In genomic region chr9:122122903-122123632, GRCh38 we compare ENCODE assay signal across 8 cellular contexts. TPM values are rescaled to one million over a fixed set of nuclear protein-coding genes. Genes with fewer than 3 reads are reported as not detected.
DNase-seq lines count a peak whose midpoint lies in the region; ATAC-seq lines count a peak whose summit lies in the region.

No MANE protein-coding gene starts in this region.

- no peaks in the 10 kb centered on the region for H3F3A ChIP-seq in GM23248 (ENCODE audit: insufficient read depth)

- H2AK5ac ChIP-seq in mesenchymal stem cell (ENCODE audit: low read length, severe bottlenecking), result no peak overlapping the region

- in situ Hi-C loops in GM23248 (cut with MboI), result loop anchor here (5.0 to 10.0 kb wide), 3 partner anchors 232 to 702 kb away; partner anchors contain the start of gene PDCL

- no peak overlapping the region for H3K4ac ChIP-seq in mesenchymal stem cell (ENCODE audit: low read depth in 1 of 2, low read length in 2 of 2)

- H4K20me1 ChIP-seq in GM23248 (ENCODE audit: insufficient read depth), result no peaks in the 10 kb centered on the region

- H3K4me1 ChIP-seq in GM23248 (ENCODE audit: insufficient read depth) (peaks cover 12% of the 10 kb centered on the region), mesenchymal stem cell (ENCODE audit: control insufficient read depth, insufficient read depth, low read depth, low read length) (peaks cover 20% of the 10 kb centered on the region)

- ATAC-seq in GM18519 (IDR thresholded peaks at IDR 0.05; ENCODE audit: low FRiP score, unreplicated experiment), result no peak

- H3K9me3 ChIP-seq in GM23248 (ENCODE audit: low read depth), result no peaks in the 10 kb centered on the region
- no peaks in the 10 kb centered on the region for H3K9me3 ChIP-seq in mesenchymal stem cell (ENCODE audit: control insufficient read depth, low read length)

- H3K79me2 ChIP-seq in GM23248 (ENCODE audit: insufficient read depth), result no peaks in the 10 kb centered on the region

- 3 to 5% methylated on average over 13 of the region's 13 CpGs for WGBS in GM23248 (ENCODE audit: low coverage in 1 of 2, low lambda C conversion rate in 2 of 2, missing lambda C conversion rate in 2 of 2), 2 experiments
- 29% methylated on average over 13 of the region's 13 CpGs for WGBS in mesenchymal stem cell

- no peak overlapping the region for H2BK12ac ChIP-seq in mesenchymal stem cell (ENCODE audit: low read length in 2 of 2)

- H2BK120ac ChIP-seq in mesenchymal stem cell (ENCODE audit: low read depth, low read length), result no peak overlapping the region

- H2BK5ac ChIP-seq in mesenchymal stem cell (ENCODE audit: low read depth, low read length, poor library complexity, severe bottlenecking), result no peak overlapping the region

- H3K27me3 ChIP-seq in GM23248 (replicated peaks; ENCODE audit: insufficient read depth) (no peaks in the 10 kb centered on the region), mesenchymal stem cell (ENCODE audit: control insufficient read depth in 1 of 2, insufficient read depth in 1 of 2, low read length in 2 of 2) (peaks cover 13 to 35% of the 10 kb centered on the region in 2 experiments)

- H3K79me1 ChIP-seq in mesenchymal stem cell (replicated peaks; ENCODE audit: low read length, poor library complexity, severe bottlenecking), result no peaks in the 10 kb centered on the region

- H3K9ac ChIP-seq in GM23248, result no peak overlapping the region
- H3K9ac ChIP-seq in mesenchymal stem cell (ENCODE audit: low read length), result no peak overlapping the region

- H3K27ac ChIP-seq in GM23248 (no peak overlapping the region), mesenchymal stem cell (ENCODE audit: low read length, poor library complexity, severe bottlenecking) (no peak overlapping the region)

- no peak overlapping the region for H2AFZ ChIP-seq in GM23248
- H2AFZ ChIP-seq in mesenchymal stem cell (ENCODE audit: low read depth, low read length), result no peak overlapping the region

- no peaks in the 10 kb centered on the region for H3K9me2 ChIP-seq in GM23248 (ENCODE audit: insufficient read depth)

- H2BK15ac ChIP-seq in mesenchymal stem cell (ENCODE audit: low read depth, poor library complexity, severe bottlenecking), result no peak overlapping the region

- no peak overlapping the region for H3K4me2 ChIP-seq in GM23248 (ENCODE audit: unreplicated experiment)
- H3K4me2 ChIP-seq in mesenchymal stem cell (ENCODE audit: low read length, poor library complexity, severe bottlenecking), result no peak overlapping the region

- DNase-seq in CD1c-positive myeloid dendritic cell (ENCODE audit: extremely low spot score), result peak; percentile 83
- peak; percentile 78 for DNase-seq in GM23248
- DNase-seq in NCI-H2171 treated with DMSO at 0.1 percent for 48 hours (lab: John Stamatoyannopoulos, UW), result peak; percentile 40
- DNase-seq in activated CD4-positive, alpha-beta T cell treated with anti-CD3 and anti-CD28 coated beads, Interleukin-2, amount 50 U/mL, for 24 hours (ENCODE audit: low read depth in 1 of 2, low spot score in 1 of 2), result peak; percentile 61 to 67
- DNase-seq in ecto neural progenitor cell (ENCODE audit: low spot score), result peak; percentile 87
- peak; percentile 63 for DNase-seq in mesenchymal stem cell
- peak; percentile 16 to 43 for DNase-seq in stimulated activated CD8-positive, alpha-beta memory T cell treated with anti-CD3 and anti-CD28 coated beads, Interleukin-15, amount 100 ng/mL, for 4 hours (ENCODE audit: low read depth in 2 of 2)

- H3K36me3 ChIP-seq in GM23248 (ENCODE audit: low read depth) (no peaks in the 10 kb centered on the region), mesenchymal stem cell (ENCODE audit: control insufficient read depth in 1 of 2, insufficient read depth in 2 of 2, low read depth in 1 of 2, low read length in 2 of 2) (no peaks in the 10 kb centered on the region)

- H4K8ac ChIP-seq in mesenchymal stem cell (ENCODE audit: low read length), result no peak overlapping the region

- no peak overlapping the region for H4K91ac ChIP-seq in mesenchymal stem cell (ENCODE audit: low read length)

- H3K14ac ChIP-seq in mesenchymal stem cell (ENCODE audit: low read length in 2 of 2), result no peak overlapping the region

- H3K4me3 ChIP-seq in GM23248, result no peak overlapping the region
- no peak overlapping the region for H3K4me3 ChIP-seq in mesenchymal stem cell (ENCODE audit: insufficient read depth in 1 of 2, low read depth in 1 of 2, low read length in 2 of 2)

- no peak overlapping the region for H3K18ac ChIP-seq in mesenchymal stem cell (ENCODE audit: low read depth in 1 of 2, low read length in 2 of 2)

- no peak overlapping the region for H3K23ac ChIP-seq in mesenchymal stem cell (ENCODE audit: low read length in 2 of 2)

RNA-seq across cellular contexts. Expression of gene TTLL11, which starts 30.0 kb away (rescaled TPM):
- total RNA-seq in GM23248 (2014; rRNA removed; shearing (Covaris generic)), result 6.3 and 6.4 TPM in 2 replicates
- 5.0 and 5.1 TPM in 2 replicates for polyA plus RNA-seq in GM23248 (2016; fragmentation: Nextera tagmentation; extraction: Ambion mirVana)
- 5.2 TPM for polyA plus RNA-seq in mesenchymal stem cell (2013, experiment 1 of 2)
- polyA plus RNA-seq in mesenchymal stem cell (2013, experiment 2 of 2), result 5.5 TPM

RNA-seq across cellular contexts. Expression of gene NDUFA8, which starts 36.5 kb away (rescaled TPM):
- 35.5 and 47.4 TPM in 2 replicates for total RNA-seq in GM23248 (2014; rRNA removed; shearing (Covaris generic))
- 126 and 133 TPM in 2 replicates for polyA plus RNA-seq in GM23248 (2016; fragmentation: Nextera tagmentation; extraction: Ambion mirVana)
- 86.5 TPM for polyA plus RNA-seq in mesenchymal stem cell (2013, experiment 1 of 2)
- polyA plus RNA-seq in mesenchymal stem cell (2013, experiment 2 of 2), result 89.6 TPM

RNA-seq across cellular contexts. Expression of gene MORN5, which starts 36.6 kb away (rescaled TPM):
- total RNA-seq in GM23248 (2014; rRNA removed; shearing (Covaris generic)), result not detected in 2 replicates
- polyA plus RNA-seq in GM23248 (2016; fragmentation: Nextera tagmentation; extraction: Ambion mirVana), result not detected in 2 replicates
- polyA plus RNA-seq in mesenchymal stem cell (2013, experiment 1 of 2), result not detected
- polyA plus RNA-seq in mesenchymal stem cell (2013, experiment 2 of 2), result not detected

Comparison
In these comparisons a context has a peak if more than half of its experiments do, and no peak if none do; other contexts are left out.
1. DNase-seq: peak in every context shown above with its lines; median percentile 87 in ecto neural progenitor cell; 83 in CD1c-positive myeloid dendritic cell; 78 in GM23248; 64 in activated CD4-positive, alpha-beta T cell treated with anti-CD3 and anti-CD28 coated beads, Interleukin-2, amount 50 U/mL, for 24 hours; 63 in mesenchymal stem cell; 40 in NCI-H2171 treated with DMSO at 0.1 percent for 48 hours; 30 in stimulated activated CD8-positive, alpha-beta memory T cell treated with anti-CD3 and anti-CD28 coated beads, Interleukin-15, amount 100 ng/mL, for 4 hours.